In genomic region chr16:66934839-66935318, GRCh38 we compare ENCODE assay signal across 8 cellular contexts. TPM values are rescaled to one million over a fixed set of nuclear protein-coding genes. Genes with fewer than 3 reads are reported as not detected.
DNase-seq lines count a peak whose midpoint lies in the region; ATAC-seq and TF ChIP-seq lines count a peak whose summit lies in the region.
"Not testable (repeated sequence)": the region's sequence is repeated elsewhere in the genome, so short reads cannot be mapped to it uniquely, and the experiment has no call there.

No MANE protein-coding gene starts in this region.

- H3K4me2 ChIP-seq in SK-N-SH = peak overlapping the region; percentile 96

- intact Hi-C loops in right lobe of liver (cut with DNase I); prostate gland (cut with DNase I); vagina (cut with DNase I): not testable (repeated sequence)

- H3K36me3 ChIP-seq in SK-N-SH (replicated peaks in 1 of 2; ENCODE audit: control insufficient read depth in 1 of 2, insufficient read depth in 2 of 2, low read length in 1 of 2) (peaks cover 18 to 23% of the 10 kb centered on the region in 2 experiments), esophagus (ENCODE audit: control insufficient read depth in 2 of 2, insufficient read depth in 2 of 2, low read length in 1 of 2) (peaks cover 9 to 35% of the 10 kb centered on the region in 2 donors), right lobe of liver (peaks cover 0 to 20% (median 10%) of the 10 kb centered on the region in 4 donors), vagina (peaks cover 0 to 15% of the 10 kb centered on the region in 2 donors)
- not testable (repeated sequence) for H3K36me3 ChIP-seq in prostate gland

- H2AFZ ChIP-seq in SK-N-SH (ENCODE audit: low read depth) = peak overlapping the region; percentile 68

- not testable (repeated sequence) for H3K9me2 ChIP-seq in SK-N-SH

- not testable (repeated sequence) for TF ChIP-seq RAD21 in SK-N-SH (IDR thresholded peaks at IDR 0.05; ENCODE audit: low read length)

- H3K4me1 ChIP-seq in SK-N-SH (ENCODE audit: control insufficient read depth in 1 of 2, insufficient read depth in 2 of 2, low read depth in 1 of 2, low read length in 1 of 2) = peaks cover 7 to 24% of the 10 kb centered on the region in 2 experiments; a peak in 2 of 4 replicates
- H3K4me1 ChIP-seq in esophagus (ENCODE audit: control insufficient read depth in 2 of 2, insufficient read depth in 2 of 2, low read length in 1 of 2) = peaks cover 7 to 15% of the 10 kb centered on the region in 2 donors
- peaks cover 0 to 47% (median 22%) of the 10 kb centered on the region in 4 donors for H3K4me1 ChIP-seq in right lobe of liver
- peaks cover 22% of the 10 kb centered on the region for H3K4me1 ChIP-seq in prostate gland (replicated peaks)
- peaks cover 55% of the 10 kb centered on the region for H3K4me1 ChIP-seq in vagina

- not testable (repeated sequence) for TF ChIP-seq CTCF in SK-N-SH (IDR thresholded peaks at IDR 0.05); right lobe of liver (IDR thresholded peaks at IDR 0.05); prostate gland (IDR thresholded peaks at IDR 0.05)
- TF ChIP-seq CTCF in vagina (IDR thresholded peaks at IDR 0.05) = peak in 1 of 3 experiments; percentile 1

- not testable (repeated sequence) for TF ChIP-seq POLR2A in right lobe of liver (IDR thresholded peaks at IDR 0.05); prostate gland (IDR thresholded peaks at IDR 0.05); vagina (IDR thresholded peaks at IDR 0.05)

- ATAC-seq in GM18867 (IDR thresholded peaks at IDR 0.05; ENCODE audit: unreplicated experiment) (peak; percentile 23), HG03439 (IDR thresholded peaks at IDR 0.05; ENCODE audit: unreplicated experiment) (peak; percentile 2)
- not testable (repeated sequence) for ATAC-seq in right lobe of liver

- H3K27ac ChIP-seq in SK-N-SH (ENCODE audit: low read depth in 2 of 2, low read length in 1 of 2) = peak overlapping the region; percentile 82 to 85
- H3K27ac ChIP-seq in adipose tissue (ENCODE audit: low read depth, low read length) = peak overlapping the region; percentile 86
- H3K27ac ChIP-seq in esophagus (ENCODE audit: low read depth in 2 of 2, low read length in 1 of 2) = peak overlapping the region; percentile 96
- peak overlapping the region; percentile 95 to 99 (median 95) for H3K27ac ChIP-seq in right lobe of liver
- peak overlapping the region; percentile 89 to 92 for H3K27ac ChIP-seq in prostate gland
- peak overlapping the region; percentile 90 for H3K27ac ChIP-seq in vagina

- POLR2A ChIA-PET in SK-N-SH (lab: Yijun Ruan, JAX) = interaction anchor here (0.6 to 0.7 kb wide), 2 partner anchors 8 to 138 kb away, joined by 3 to 4 read pairs; no protein-coding TSS in a partner anchor

- CTCF ChIA-PET in SK-N-SH (lab: Yijun Ruan, JAX) = interaction anchor here (0.9 to 4.2 kb wide), 4 partner anchors 13 to 220 kb away, joined by 3 to 35 read pairs (median 6); no protein-coding TSS in a partner anchor

- under 1% methylated on average over 19 of the region's 24 CpGs for WGBS in SK-N-SH (ENCODE audit: low lambda C conversion rate)
- WGBS in adipose tissue, 3 donors = 0 to 2% (median 1%) methylated on average over 16 to 21 of the region's 24 CpGs
- WGBS in esophagus, 2 donors = 0 to 2% methylated on average over 18 to 21 of the region's 24 CpGs
- 0% methylated on average over 5 of the region's 24 CpGs for WGBS in right lobe of liver (ENCODE audit: insufficient coverage, low coverage, low lambda C conversion rate, missing lambda C conversion rate)
- under 1% methylated on average over 22 of the region's 24 CpGs for WGBS in prostate gland

- not testable (repeated sequence) for H3K9me3 ChIP-seq in SK-N-SH; esophagus (ENCODE audit: control insufficient read depth in 2 of 2, insufficient read depth in 1 of 2, low read depth in 1 of 2, low read length in 1 of 2); right lobe of liver; prostate gland; vagina

- H3K9ac ChIP-seq in SK-N-SH = peak overlapping the region; percentile 97

- DNase-seq in SK-N-SH; right lobe of liver; prostate gland (ENCODE audit: low spot score); vagina (ENCODE audit: extremely low spot score in 2 of 2): not testable (repeated sequence)

- H3K4me3 ChIP-seq in SK-N-SH (ENCODE audit: low read depth in 2 of 2, low read length in 1 of 2) = peak overlapping the region; percentile 85 to 88
- peak overlapping the region; percentile 75 for H3K4me3 ChIP-seq in esophagus (ENCODE audit: low read depth in 1 of 2, low read length in 2 of 2)
- peak overlapping the region; percentile 94 to 100 (median 98) for H3K4me3 ChIP-seq in right lobe of liver
- peak overlapping the region; percentile 99 to 100 for H3K4me3 ChIP-seq in prostate gland
- peak overlapping the region; percentile 73 to 94 for H3K4me3 ChIP-seq in vagina

- peaks cover 10% of the 10 kb centered on the region for H3F3A ChIP-seq in SK-N-SH (replicated peaks; ENCODE audit: insufficient read depth)

- H3K79me2 ChIP-seq in SK-N-SH (ENCODE audit: insufficient read depth) = peaks cover 65% of the 10 kb centered on the region

- not testable (repeated sequence) for TF ChIP-seq EP300 in SK-N-SH (IDR thresholded peaks at IDR 0.05; ENCODE audit: borderline replicate concordance in 1 of 2, low read depth in 1 of 2, low read length in 1 of 2)

- not testable (repeated sequence) for H3K27me3 ChIP-seq in SK-N-SH (ENCODE audit: insufficient read depth); esophagus (ENCODE audit: control insufficient read depth in 1 of 2, insufficient read depth in 2 of 2, low read length in 2 of 2); right lobe of liver; prostate gland (replicated peaks; ENCODE audit: insufficient read depth); vagina

- H4K20me1 ChIP-seq in SK-N-SH (ENCODE audit: insufficient read depth) = peaks cover 24% of the 10 kb centered on the region

RNA-seq across cellular contexts. Expression of gene CES2, which starts 0.4 kb away (rescaled TPM):
- polyA plus RNA-seq in SK-N-SH (2012; rRNA removed) = 33.1 and 37.8 TPM in 2 replicates
- polyA plus RNA-seq in SK-N-SH (2012; cell fraction: cytosol; rRNA removed) = 17.4 and 23.3 TPM in 2 replicates
- 49.6 and 54.5 TPM in 2 replicates for polyA plus RNA-seq in SK-N-SH (2012; cell fraction: nucleus; rRNA removed)
- 10 to 100 TPM; 14.5 to 28.8 (median 26.5) TPM for polyA plus RNA-seq in adipose tissue
- polyA plus RNA-seq in esophagus = 100 to 1,000 TPM; 120 to 128 TPM
- 100 to 1,000 TPM; 226 to 357 (median 263) TPM for total RNA-seq in right lobe of liver
- 10 to 100 TPM; 36.3 to 61.5 TPM for total RNA-seq in prostate gland
- 55.7 TPM for total RNA-seq in vagina

RNA-seq across cellular contexts. Expression of gene CIAO2B, which starts 0.7 kb away (rescaled TPM):
- 577 and 665 TPM in 2 replicates for polyA plus RNA-seq in SK-N-SH (2012; rRNA removed)
- 393 and 468 TPM in 2 replicates for polyA plus RNA-seq in SK-N-SH (2012; cell fraction: cytosol; rRNA removed)
- polyA plus RNA-seq in SK-N-SH (2012; cell fraction: nucleus; rRNA removed) = 306 and 310 TPM in 2 replicates
- polyA plus RNA-seq in adipose tissue = 100 to 1,000 TPM in 2 of 3 donors, 10 to 100 TPM in 1; 82.5 to 160 (median 157) TPM
- 100 to 1,000 TPM; 139 to 266 TPM for polyA plus RNA-seq in esophagus
- total RNA-seq in right lobe of liver = 100 to 1,000 TPM in 2 of 6 experiments, 10 to 100 TPM in 4; 40.6 to 111 (median 47.4) TPM
- total RNA-seq in prostate gland = 100 to 1,000 TPM in 1 of 2 donors, 10 to 100 TPM in 1; 80.2 to 159 TPM
- total RNA-seq in vagina = 105 TPM

RNA-seq across cellular contexts. Expression of gene RRAD, which starts 9.5 kb away (rescaled TPM):
- polyA plus RNA-seq in SK-N-SH (2012; rRNA removed) (9.3 and 11.7 TPM in 2 replicates), adipose tissue (10 to 100 TPM in 1 of 3 donors, 1 to 10 TPM in 2; 2.4 to 10.6 (median 7.8) TPM), esophagus (100 to 1,000 TPM in 1 of 2 donors, 10 to 100 TPM in 1; 93.6 to 125 TPM)
- 3.5 and 5.2 TPM in 2 replicates for polyA plus RNA-seq in SK-N-SH (2012; cell fraction: cytosol; rRNA removed)
- polyA plus RNA-seq in SK-N-SH (2012; cell fraction: nucleus; rRNA removed) = 16.5 and 22.1 TPM in 2 replicates
- total RNA-seq in right lobe of liver (1 to 10 TPM in 3 of 6 experiments, under 1 TPM in 2, not detected in 1; 0.51 to 7.7 (median 3.0) TPM), prostate gland (10 to 100 TPM; 17.0 to 37.0 TPM), vagina (49.1 TPM)

RNA-seq across cellular contexts. Expression of gene CDH16, which starts 16.2 kb away (rescaled TPM):
- not detected in 2 replicates for polyA plus RNA-seq in SK-N-SH (2012; rRNA removed)
- polyA plus RNA-seq in SK-N-SH (2012; cell fraction: cytosol; rRNA removed) = not detected in 2 replicates
- 0.02 TPM in 1 of 2 replicates, not detected in the other for polyA plus RNA-seq in SK-N-SH (2012; cell fraction: nucleus; rRNA removed)
- polyA plus RNA-seq in adipose tissue = not detected
- 1 to 10 TPM; 6.1 to 6.5 TPM for polyA plus RNA-seq in esophagus
- total RNA-seq in right lobe of liver = under 1 TPM in 4 of 6 experiments, not detected in 2; 0.07 to 0.47 (median 0.22) TPM
- not detected for total RNA-seq in prostate gland
- 0.25 TPM for total RNA-seq in vagina

RNA-seq across cellular contexts. Expression of gene CES3, which starts 26.2 kb away (rescaled TPM):
- polyA plus RNA-seq in SK-N-SH (2012; rRNA removed) = 1.4 and 1.8 TPM in 2 replicates
- 0.32 and 0.37 TPM in 2 replicates for polyA plus RNA-seq in SK-N-SH (2012; cell fraction: cytosol; rRNA removed)
- polyA plus RNA-seq in SK-N-SH (2012; cell fraction: nucleus; rRNA removed) = 12.0 and 13.8 TPM in 2 replicates
- 1 to 10 TPM in 2 of 3 donors, under 1 TPM in 1; 0.22 to 2.2 (median 1.1) TPM for polyA plus RNA-seq in adipose tissue
- polyA plus RNA-seq in esophagus = 1 to 10 TPM; 1.8 to 4.8 TPM
- total RNA-seq in right lobe of liver = 10 to 100 TPM; 19.1 to 82.4 (median 35.9) TPM
- total RNA-seq in prostate gland = under 1 TPM; 0.36 to 0.80 TPM
- total RNA-seq in vagina = 0.98 TPM
